Comparison of ENCODE assay signal across 27 cellular contexts in genomic region chr2:21640046-21640445, GRCh38.
"Had no signal": no experiment of that assay in that cellular context is flagged by ENCODE, and none has a peak within 500 bp of the region (broad histone marks: within the 10 kb centered on the region; RNA-seq: fewer than 3 reads in every experiment).

No MANE protein-coding gene starts in this region.

- H3K27me3 Mint-ChIP-seq: naive thymus-derived CD8-positive, alpha-beta T cell had no signal

- DNase-seq: dermis blood vessel endothelial cell; effector memory CD4-positive, alpha-beta T cell; esophagus squamous epithelium; foreskin melanocyte; glutamatergic neuron; heart right ventricle; hippocampal formation; islet precursor cell; kidney glomerular epithelial cell; left colon; mesenchymal stem cell; midbrain; naive thymus-derived CD8-positive, alpha-beta T cell; nephron progenitor cell; nucleus accumbens; sigmoid colon; stimulated activated CD4-positive, alpha-beta T cell treated with anti-CD3 and anti-CD28 coated beads, Interleukin-2, amount 100 ng/mL, for 24 hours; stimulated activated CD4-positive, alpha-beta T cell treated with anti-CD3 and anti-CD28 coated beads, Interleukin-4, amount 100 ng/mL, for 24 hours; stimulated activated naive CD4-positive, alpha-beta T cell treated with Interleukin-2 at 50 U/mL for 16 hours had no signal

- H3K4me3 Mint-ChIP-seq: naive thymus-derived CD8-positive, alpha-beta T cell; nephron progenitor cell; stimulated activated effector memory CD8-positive, alpha-beta T cell treated with anti-CD3 and anti-CD28 coated beads, Interleukin-12 subunit alpha, Interleukin-12 subunit beta, amount 100 ng/mL, for 72 hours had no signal

- H3K4me1 Mint-ChIP-seq: naive thymus-derived CD8-positive, alpha-beta T cell; stimulated activated effector memory CD8-positive, alpha-beta T cell treated with anti-CD3 and anti-CD28 coated beads, Interleukin-12 subunit alpha, Interleukin-12 subunit beta, amount 100 ng/mL, for 72 hours had no signal

- H3K9me3 ChIP-seq: esophagus squamous epithelium, heart right ventricle, prostate gland, right atrium auricular region, sigmoid colon, thoracic aorta, tibial nerve, vagina had no signal

- H3K36me3 ChIP-seq: esophagus squamous epithelium, heart right ventricle, prostate gland, right atrium auricular region, sigmoid colon, thoracic aorta, tibial nerve, vagina had no signal

- H3K4me1 ChIP-seq: esophagus squamous epithelium, heart right ventricle, prostate gland, right atrium auricular region, sigmoid colon, tibial nerve, vagina had no signal

- ATAC-seq: heart right ventricle; left colon; naive thymus-derived CD8-positive, alpha-beta T cell; stimulated activated effector memory CD8-positive, alpha-beta T cell treated with anti-CD3 and anti-CD28 coated beads, Interleukin-12 subunit alpha, Interleukin-12 subunit beta, amount 100 ng/mL, for 72 hours had no signal

- H3K4me3 ChIP-seq: coronary artery, esophagus squamous epithelium, heart right ventricle, prostate gland, right atrium auricular region, sigmoid colon, thoracic aorta, tibial nerve, vagina had no signal

- H3K27me3 ChIP-seq: esophagus squamous epithelium, heart right ventricle, right atrium auricular region, sigmoid colon, tibial nerve, vagina had no signal

- H3K9me3 Mint-ChIP-seq: nephron progenitor cell had no signal

- H3K27ac Mint-ChIP-seq: naive thymus-derived CD8-positive, alpha-beta T cell; nephron progenitor cell; stimulated activated effector memory CD8-positive, alpha-beta T cell treated with anti-CD3 and anti-CD28 coated beads, Interleukin-12 subunit alpha, Interleukin-12 subunit beta, amount 100 ng/mL, for 72 hours had no signal

- H3K27ac ChIP-seq: coronary artery, esophagus squamous epithelium, heart right ventricle, prostate gland, right atrium auricular region, sigmoid colon, thoracic aorta, tibial nerve, vagina had no signal

- FAIRE-seq: endothelial cell of umbilical vein had no signal
